Comparison of ENCODE assay signal across 1 cellular context in genomic region chr6:144190051-144190450, GRCh38.
TF ChIP-seq lines count a peak whose summit lies in the region.

No MANE protein-coding gene starts in this region.

TF ChIP-seq in IMR-90, 13 proteins besides CTCF, POLR2A, EP300 and RAD21:
- TF ChIP-seq, protein P1, sequence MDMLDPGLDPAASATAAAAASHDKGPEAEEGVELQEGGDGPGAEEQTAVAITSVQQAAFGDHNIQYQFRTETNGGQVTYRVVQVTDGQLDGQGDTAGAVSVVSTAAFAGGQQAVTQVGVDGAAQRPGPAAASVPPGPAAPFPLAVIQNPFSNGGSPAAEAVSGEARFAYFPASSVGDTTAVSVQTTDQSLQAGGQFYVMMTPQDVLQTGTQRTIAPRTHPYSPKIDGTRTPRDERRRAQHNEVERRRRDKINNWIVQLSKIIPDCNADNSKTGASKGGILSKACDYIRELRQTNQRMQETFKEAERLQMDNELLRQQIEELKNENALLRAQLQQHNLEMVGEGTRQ (IDR thresholded peaks at IDR 0.05; ENCODE audit: low read depth, low read length) = no peak
- TF ChIP-seq CEBPB (IDR thresholded peaks at IDR 0.05; ENCODE audit: low read depth, low read length) (no peak), MAFK (IDR thresholded peaks at IDR 0.05; ENCODE audit: low read depth, low read length) (no peak), SMC3 (IDR thresholded peaks at IDR 0.05; ENCODE audit: low read depth, low read length) (no peak), CHD1 (IDR thresholded peaks at IDR 0.05; ENCODE audit: low read depth, low read length) (no peak), RFX5 (IDR thresholded peaks at IDR 0.05; ENCODE audit: low read depth, low read length) (no peak), BHLHE40 (IDR thresholded peaks at IDR 0.05; ENCODE audit: low read depth, low read length) (no peak), FOS (IDR thresholded peaks at IDR 0.05; ENCODE audit: low read depth, low read length) (no peak), MAZ (IDR thresholded peaks at IDR 0.05; ENCODE audit: borderline replicate concordance, low read depth, low read length) (no peak), NFE2L2 (IDR thresholded peaks at IDR 0.05; ENCODE audit: low read depth, low read length) (no peak), ELK1 (IDR thresholded peaks at IDR 0.05; ENCODE audit: borderline replicate concordance, low read depth, low read length) (no peak), RCOR1 (IDR thresholded peaks at IDR 0.05; ENCODE audit: insufficient replicate concordance, low read length) (no peak), MXI1 (IDR thresholded peaks at IDR 0.05; ENCODE audit: borderline replicate concordance, low read depth, low read length) (no peak)
